Comparison of ENCODE assay signal across 1 cellular context in genomic region chr20:1304711-1305515, GRCh38.
TF ChIP-seq lines count a peak whose summit lies in the region.

No MANE protein-coding gene starts in this region.

TF ChIP-seq in IMR-90, 13 proteins besides CTCF, POLR2A, EP300 and RAD21 (continued from another document):
- TF ChIP-seq NFE2L2 (IDR thresholded peaks at IDR 0.05; ENCODE audit: low read depth, low read length) (no peak), FOS (IDR thresholded peaks at IDR 0.05; ENCODE audit: low read depth, low read length) (no peak), MAZ (IDR thresholded peaks at IDR 0.05; ENCODE audit: borderline replicate concordance, low read depth, low read length) (no peak), ELK1 (IDR thresholded peaks at IDR 0.05; ENCODE audit: borderline replicate concordance, low read depth, low read length) (no peak), CEBPB (IDR thresholded peaks at IDR 0.05; ENCODE audit: low read depth, low read length) (no peak), RCOR1 (IDR thresholded peaks at IDR 0.05; ENCODE audit: insufficient replicate concordance, low read length) (no peak), CHD1 (IDR thresholded peaks at IDR 0.05; ENCODE audit: low read depth, low read length) (no peak), MXI1 (IDR thresholded peaks at IDR 0.05; ENCODE audit: borderline replicate concordance, low read depth, low read length) (no peak), BHLHE40 (IDR thresholded peaks at IDR 0.05; ENCODE audit: low read depth, low read length) (no peak)
